8 cellular contexts compared by ENCODE assay signal in the genomic region with DNA sequence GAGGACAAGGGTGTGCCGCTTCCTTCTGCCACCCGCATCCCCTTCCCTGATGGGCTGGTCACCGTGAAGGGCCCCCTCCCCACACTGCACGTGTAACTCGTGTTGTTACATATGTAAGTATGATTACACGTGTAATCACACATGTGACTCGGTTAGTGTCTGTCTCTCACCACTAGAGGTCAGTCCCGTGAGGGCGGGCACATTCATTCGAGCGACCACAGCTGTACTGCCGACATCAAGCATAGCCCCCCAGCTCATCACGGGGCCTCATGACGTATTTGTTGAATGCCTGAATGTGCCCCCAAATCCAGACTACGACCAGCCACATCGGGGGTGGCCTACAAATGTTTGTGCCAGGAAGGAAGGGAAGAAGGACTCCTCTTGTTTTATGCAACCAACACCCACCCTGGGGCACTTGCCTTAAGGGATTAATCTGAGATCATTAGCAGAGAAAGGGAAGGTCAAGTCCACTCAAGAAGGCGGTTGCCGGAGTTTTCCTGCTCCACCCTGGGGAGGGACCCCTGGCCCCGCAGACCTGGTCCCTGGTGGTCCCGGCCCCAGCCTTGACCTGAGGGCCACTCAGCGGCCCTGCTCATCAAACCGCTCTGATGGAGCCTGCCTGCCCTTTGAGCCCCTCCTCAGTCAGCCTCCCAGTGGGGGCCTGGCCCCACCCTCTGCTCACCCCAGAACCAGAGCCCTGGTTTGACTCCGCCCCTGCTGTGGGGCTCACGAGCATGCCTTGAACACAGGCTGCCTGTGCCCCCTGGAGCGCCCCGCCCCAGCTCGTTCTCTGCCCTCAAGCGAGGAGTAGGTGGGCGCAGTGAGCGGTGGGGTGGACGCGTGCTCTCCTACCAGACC. TPM values are rescaled to one million over a fixed set of nuclear protein-coding genes. Genes with fewer than 3 reads are reported as not detected.
DNase-seq lines count a peak whose midpoint lies in the region; ATAC-seq, FAIRE-seq and TF ChIP-seq lines count a peak whose summit lies in the region.

No MANE protein-coding gene starts in this region.

- no peaks in the 10 kb centered on the region for H3K27me3 ChIP-seq in muscle layer of colon (ENCODE audit: control insufficient read depth in 1 of 2, insufficient read depth in 2 of 2, low read length in 2 of 2)
- no peaks in the 10 kb centered on the region for H3K27me3 ChIP-seq in upper lobe of left lung

- H3K27ac ChIP-seq in muscle layer of colon (ENCODE audit: low read depth, low read length) = peak overlapping the region; percentile 0
- no peak overlapping the region for H3K27ac ChIP-seq in upper lobe of left lung

- ATAC-seq in GM21423 (IDR thresholded peaks at IDR 0.05; ENCODE audit: unreplicated experiment) = peak; percentile 71
- peak; percentile 29 to 58 for ATAC-seq in upper lobe of left lung (ENCODE audit: low FRiP score in 2 of 2)

- TF ChIP-seq CTCF in cardiac fibroblast (IDR thresholded peaks at IDR 0.05; ENCODE audit: low read depth, low read length) = peak; percentile 59
- TF ChIP-seq CTCF in upper lobe of left lung (IDR thresholded peaks at IDR 0.05) = peak; percentile 39 to 78 (median 66)

- no peak for TF ChIP-seq EP300 in upper lobe of left lung (IDR thresholded peaks at IDR 0.05)

- DNase-seq in DMS114 treated with DMSO at 0.1 percent for 48 hours (lab: John Stamatoyannopoulos, UW; ENCODE audit: unreplicated experiment) (peak; percentile 32), HTR-8/SVneo (ENCODE audit: insufficient read length, low spot score) (peak; percentile 39), T-helper 2 cell (peak in 3 of 5 experiments; percentile 16 to 54 (median 29)), cardiac fibroblast (ENCODE audit: low read depth in 2 of 2) (peak; percentile 39 to 45), upper lobe of left lung (peak; percentile 66 to 67), NCI-H2029 treated with DMSO at 0.1 percent for 48 hours (lab: John Stamatoyannopoulos, UW) (no peak)

- 44 to 52% methylated on average over 25 to 32 of the region's 32 CpGs for WGBS in upper lobe of left lung, 2 donors

- H3K36me3 ChIP-seq in muscle layer of colon (ENCODE audit: insufficient read depth, low read length) = no peaks in the 10 kb centered on the region
- no peaks in the 10 kb centered on the region for H3K36me3 ChIP-seq in upper lobe of left lung

- H3K4me3 ChIP-seq in cardiac fibroblast (replicated peaks in 1 of 2; ENCODE audit: low read depth in 2 of 2, low read length in 2 of 2) = no peak overlapping the region
- no peak overlapping the region for H3K4me3 ChIP-seq in muscle layer of colon (ENCODE audit: low read depth in 1 of 2, low read length in 2 of 2)
- H3K4me3 ChIP-seq in upper lobe of left lung = no peak overlapping the region

- H3K9ac ChIP-seq in muscle layer of colon (ENCODE audit: low read length) = no peak overlapping the region

- TF ChIP-seq POLR2A in upper lobe of left lung (IDR thresholded peaks at IDR 0.05) = no peak

- peak; percentile 83 for FAIRE-seq in HTR-8/SVneo (lab: Jason Lieb, UNC)

- H3K4me1 ChIP-seq in muscle layer of colon (ENCODE audit: insufficient read depth, low read length) (peaks cover 26% of the 10 kb centered on the region), upper lobe of left lung (peaks cover 3 to 20% (median 17%) of the 10 kb centered on the region in 4 donors)

- H3K9me3 ChIP-seq in muscle layer of colon (ENCODE audit: low read length) (no peaks in the 10 kb centered on the region), upper lobe of left lung (no peaks in the 10 kb centered on the region)

RNA-seq across cellular contexts. Expression of gene RGMA, which starts 52.8 kb away (rescaled TPM):
- total RNA-seq in upper lobe of left lung = 10 to 100 TPM in 1 of 6 donors, 1 to 10 TPM in 5; 2.3 to 14.2 (median 4.8) TPM
